In genomic region chr13:112714366-112714765, GRCh38 we compare ENCODE assay signal across 1 cellular context.
TF ChIP-seq lines count a peak whose summit lies in the region.

No MANE protein-coding gene starts in this region.

TF ChIP-seq in H1, 55 proteins besides CTCF, POLR2A, EP300 and RAD21:
- TF ChIP-seq GTF2F1 (IDR thresholded peaks at IDR 0.05; ENCODE audit: borderline replicate concordance, low read depth, low read length) (no peak), POU5F1 (IDR thresholded peaks at IDR 0.05; ENCODE audit: low read depth, low read length) (no peak), NRF1 (IDR thresholded peaks at IDR 0.05; ENCODE audit: low read depth, low read length) (no peak), CTBP2 (IDR thresholded peaks at IDR 0.05; ENCODE audit: borderline replicate concordance, insufficient read depth, insufficient read length, low read length) (no peak), SRF (IDR thresholded peaks at IDR 0.05; ENCODE audit: low read depth, low read length) (no peak)
TF ChIP-seq in H1: peak in this region for 0.
